ENCODE assay signal across 10 cellular contexts in genomic region chr7:32070051-32070405, GRCh38. TPM values are rescaled to one million over a fixed set of nuclear protein-coding genes. Genes with fewer than 3 reads are reported as not detected.
DNase-seq lines count a peak whose midpoint lies in the region; ATAC-seq and TF ChIP-seq lines count a peak whose summit lies in the region.
"Had no signal": no experiment of that assay in that cellular context is flagged by ENCODE, and none has a peak within 500 bp of the region (broad histone marks: within the 10 kb centered on the region; RNA-seq: fewer than 3 reads in every experiment).

No MANE protein-coding gene starts in this region.

- no peak overlapping the region for H3K4me3 Mint-ChIP-seq in CD4-positive, alpha-beta memory T cell

- no peaks in the 10 kb centered on the region for H3K9me3 ChIP-seq in ES-I3 (ENCODE audit: control insufficient read depth, insufficient read depth, low read length)
- H3K9me3 ChIP-seq in breast epithelium = no peaks in the 10 kb centered on the region
- peaks cover 3% of the 10 kb centered on the region for H3K9me3 ChIP-seq in iPS-18c (ENCODE audit: control insufficient read depth, insufficient read depth, low read length)
- no peaks in the 10 kb centered on the region for H3K9me3 ChIP-seq in CD4-positive, alpha-beta memory T cell (ENCODE audit: control insufficient read depth in 1 of 2, low read length in 2 of 2)

- peaks cover 0 to 8% (median 2%) of the 10 kb centered on the region in 8 donors for H3K9me3 Mint-ChIP-seq in CD4-positive, alpha-beta memory T cell

- DNase-seq in breast epithelium (ENCODE audit: low spot score in 2 of 2) (no peak), RWPE1 (ENCODE audit: low spot score) (no peak), NCI-H2171 treated with DMSO at 0.1 percent for 48 hours (lab: John Stamatoyannopoulos, UW) (no peak)
- no peak for DNase-seq in CD4-positive, alpha-beta memory T cell
- DNase-seq: NCI-H187 treated with DMSO at 0.1 percent for 48 hours; stimulated activated naive CD4-positive, alpha-beta T cell treated with Interleukin-2 at 50 U/mL for 16 hours had no signal

- H3K27ac Mint-ChIP-seq in CD4-positive, alpha-beta memory T cell = no peak overlapping the region

- POLR2A ChIA-PET in RWPE1 (lab: Yijun Ruan, JAX; ENCODE audit: low non-redundant PET) = no interaction called here
- POLR2A ChIA-PET in CD4-positive, alpha-beta memory T cell (lab: Charles Lee; ENCODE audit: partially characterized antibody) = no interaction called here

- TF ChIP-seq CTCF in breast epithelium (IDR thresholded peaks at IDR 0.05) (no peak), RWPE1 (conservative IDR thresholded peaks at IDR 0.05; ENCODE audit: low read depth) (no peak)

- no peaks in the 10 kb centered on the region for H3K36me3 Mint-ChIP-seq in CD4-positive, alpha-beta memory T cell

- H3K9ac ChIP-seq in ES-I3 (ENCODE audit: low read depth, low read length) = peak overlapping the region; percentile 59; the same call in 1 of the 2 replicates
- no peak overlapping the region for H3K9ac ChIP-seq in rectal smooth muscle tissue (ENCODE audit: low read length)

- TF ChIP-seq POLR2A in breast epithelium (IDR thresholded peaks at IDR 0.05) = no peak

- peak overlapping the region; percentile 71 to 76 for H3K27ac ChIP-seq in breast epithelium
- H3K27ac ChIP-seq in rectal smooth muscle tissue (ENCODE audit: low read depth, low read length) = no peak overlapping the region
- no peak overlapping the region for H3K27ac ChIP-seq in RWPE1
- no peak overlapping the region for H3K27ac ChIP-seq in CD4-positive, alpha-beta memory T cell (ENCODE audit: low read depth, low read length)

- H3K36me3 ChIP-seq in ES-I3 (ENCODE audit: insufficient read depth, low read length) = no peaks in the 10 kb centered on the region
- H3K36me3 ChIP-seq in breast epithelium = no peaks in the 10 kb centered on the region
- no peaks in the 10 kb centered on the region for H3K36me3 ChIP-seq in rectal smooth muscle tissue (ENCODE audit: control insufficient read depth, insufficient read depth, low read length)
- H3K36me3 ChIP-seq in CD4-positive, alpha-beta memory T cell (ENCODE audit: insufficient read depth, low read length) = no peaks in the 10 kb centered on the region

- H3K27me3 ChIP-seq in breast epithelium = peaks cover 0 to 17% of the 10 kb centered on the region in 2 donors
- peaks cover 3% of the 10 kb centered on the region for H3K27me3 ChIP-seq in rectal smooth muscle tissue (ENCODE audit: control insufficient read depth, insufficient read depth, low read length)
- no peaks in the 10 kb centered on the region for H3K27me3 ChIP-seq in CD4-positive, alpha-beta memory T cell (ENCODE audit: insufficient read depth, low read length)

- H3K4me3 ChIP-seq in breast epithelium = peak overlapping the region; percentile 35 to 74 (median 60)
- H3K4me3 ChIP-seq in iPS-18c (ENCODE audit: insufficient read depth, low read depth, low read length) = peak overlapping the region; percentile 60
- peak overlapping the region; percentile 62 for H3K4me3 ChIP-seq in rectal smooth muscle tissue (ENCODE audit: low read length)
- no peak overlapping the region for H3K4me3 ChIP-seq in CD4-positive, alpha-beta memory T cell (ENCODE audit: low read length in 2 of 2)

- H3K4me1 ChIP-seq in ES-I3 (ENCODE audit: insufficient read depth, low read length) = no peaks in the 10 kb centered on the region
- no peaks in the 10 kb centered on the region for H3K4me1 ChIP-seq in breast epithelium
- no peaks in the 10 kb centered on the region for H3K4me1 ChIP-seq in rectal smooth muscle tissue (ENCODE audit: control insufficient read depth, insufficient read depth, low read length)
- H3K4me1 ChIP-seq in CD4-positive, alpha-beta memory T cell (ENCODE audit: insufficient read depth, low read length) = no peaks in the 10 kb centered on the region

- H3K27me3 Mint-ChIP-seq in CD4-positive, alpha-beta memory T cell = peaks cover 8% of the 10 kb centered on the region in 2 donors

- CTCF ChIA-PET in RWPE1 (lab: Yijun Ruan, JAX) = no interaction called here
- CTCF ChIA-PET in CD4-positive, alpha-beta memory T cell (lab: Charles Lee; ENCODE audit: partially characterized antibody) = no interaction called here

- H3K4me1 Mint-ChIP-seq in CD4-positive, alpha-beta memory T cell = peaks cover 0 to 1% (median 0%) of the 10 kb centered on the region in 4 donors

- no peak for ATAC-seq in HG02571 (IDR thresholded peaks at IDR 0.05; ENCODE audit: unreplicated experiment)

- intact Hi-C loops in breast epithelium (cut with DNase I; ENCODE audit: low total_unique reads) = no loop called here
- intact Hi-C loops in CD4-positive, alpha-beta memory T cell (cut with micrococcal nuclease) = no loop called here

RNA-seq across cellular contexts. Expression of gene PDE1C, which starts 0.2 kb away (rescaled TPM):
- 10 to 100 TPM in 2 of 3 donors, 1 to 10 TPM in 1; 3.2 to 30.1 (median 18.7) TPM for total RNA-seq in breast epithelium
- not detected for total RNA-seq in CD4-positive, alpha-beta memory T cell
- polyA plus RNA-seq in CD4-positive, alpha-beta memory T cell = not detected

Comparison
In these comparisons a context has a peak if more than half of its experiments do, and no peak if none do; other contexts are left out.
1. H3K27ac ChIP-seq: peak in breast epithelium (2 of 2); none in rectal smooth muscle tissue (single experiment), RWPE1 (single experiment) and CD4-positive, alpha-beta memory T cell (single experiment).
2. H3K4me3 ChIP-seq: peak in breast epithelium (3 of 3), iPS-18c (single experiment) and rectal smooth muscle tissue (single experiment); none in CD4-positive, alpha-beta memory T cell (0 of 2).
3. RNA of gene PDE1C, which starts 0.2 kb away (total RNA-seq): 3.2 to 30.1 TPM in breast epithelium; not detected in CD4-positive, alpha-beta memory T cell; every median in the first group is over 4 times any median in the second.